In the genomic region with DNA sequence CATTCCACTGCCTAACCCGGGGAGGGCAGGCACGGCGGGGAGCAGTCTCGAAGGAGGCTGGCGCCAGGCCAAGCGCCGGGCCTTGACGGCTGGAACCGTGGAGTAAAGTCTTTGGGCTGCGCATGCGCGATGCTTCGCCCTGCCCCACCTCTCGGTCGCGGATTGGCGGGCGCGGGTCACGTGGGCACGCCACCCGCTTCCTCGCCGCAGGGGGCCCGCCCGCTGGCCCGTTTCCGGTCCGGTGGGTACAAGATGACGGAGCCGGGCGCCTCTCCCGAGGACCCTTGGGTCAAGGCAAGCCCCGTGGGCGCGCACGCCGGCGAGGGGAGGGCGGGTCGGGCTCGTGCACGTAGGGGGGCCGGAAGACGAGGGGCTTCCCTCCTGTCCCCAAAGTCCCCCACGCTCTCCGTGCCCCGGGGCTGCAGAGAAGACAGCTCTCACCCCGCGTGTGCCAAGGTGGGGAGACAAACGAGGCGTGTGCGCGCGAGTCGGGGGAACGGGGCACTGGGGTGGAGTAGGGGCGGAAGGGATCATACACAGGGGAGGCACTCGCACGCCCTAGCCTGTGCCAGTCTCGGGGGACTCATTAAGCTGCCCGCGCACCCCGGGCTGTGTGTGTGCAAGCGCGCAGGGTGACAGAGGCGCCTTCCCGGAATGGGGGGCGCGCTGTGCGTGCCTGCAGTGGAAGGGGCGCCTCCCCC, we compare ENCODE assay signal across 8 cellular contexts. TPM values are rescaled to one million over a fixed set of nuclear protein-coding genes. Genes with fewer than 3 reads are reported as not detected.
A peak's percentile ranks its signal among the peaks of the same experiment; 100 is the strongest.
DNase-seq lines count a peak whose midpoint lies in the region; ATAC-seq, FAIRE-seq and TF ChIP-seq lines count a peak whose summit lies in the region.

A gene with protein sequence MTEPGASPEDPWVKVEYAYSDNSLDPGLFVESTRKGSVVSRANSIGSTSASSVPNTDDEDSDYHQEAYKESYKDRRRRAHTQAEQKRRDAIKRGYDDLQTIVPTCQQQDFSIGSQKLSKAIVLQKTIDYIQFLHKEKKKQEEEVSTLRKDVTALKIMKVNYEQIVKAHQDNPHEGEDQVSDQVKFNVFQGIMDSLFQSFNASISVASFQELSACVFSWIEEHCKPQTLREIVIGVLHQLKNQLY (plus strand): TSS at position 228 of the 701 bp plus-strand sequence. CDS start 25 bp downstream, at position 253.

- FAIRE-seq in GM19239 (lab: Jason Lieb, UNC), result peak; percentile 80

- peak; percentile 83 for ATAC-seq in memory B cell (ENCODE audit: low read depth)

- peaks cover 48% of the 10 kb centered on the region for H3K36me3 ChIP-seq in effector memory CD4-positive, alpha-beta T cell (ENCODE audit: control insufficient read depth, insufficient read depth, low read length)

- peak within 1 kb of the TSS; percentile 72 for H3K27ac ChIP-seq in effector memory CD4-positive, alpha-beta T cell (ENCODE audit: insufficient read depth, low read length, poor library complexity, severe bottlenecking)

- DNase-seq in AG09309 (ENCODE audit: low read depth), result peak; percentile 39
- DNase-seq in GM19239 (ENCODE audit: insufficient read length, low spot score), result peak; percentile 98
- DNase-seq in HT1080 (ENCODE audit: low read depth), result peak; percentile 84
- DNase-seq in NK-92 treated with Interleukin-12 subunit alpha and Interleukin-12 subunit beta, amount 100 ng/mL, for 24 hours (lab: John Stamatoyannopoulos, UW), result peak; percentile 92
- peak; percentile 84 to 90 (median 89) for DNase-seq in effector memory CD4-positive, alpha-beta T cell
- peak; percentile 85 to 86 for DNase-seq in memory B cell (ENCODE audit: low spot score in 2 of 2)
- peak; percentile 84 to 93 (median 87) for DNase-seq in stimulated activated CD4-positive, alpha-beta T cell treated with anti-CD3 and anti-CD28 coated beads, TNF-alpha, amount 100 ng/mL, for 48 hours (ENCODE audit: low read depth in 3 of 3)

- POLR2A ChIA-PET in activated CD8-positive, alpha-beta memory T cell treated with anti-CD3 and anti-CD28 coated beads for 36 hours (lab: Charles Lee), result interaction anchor here (0.7 to 2.5 kb wide), 5 partner anchors 10 to 42 kb away, joined by 3 to 18 read pairs (median 5); a partner anchor contains a TSS

- H3K9me3 Mint-ChIP-seq in memory B cell, result no peaks in the 10 kb centered on the region

- peak within 1 kb of the TSS; percentile 89 for H3K27ac Mint-ChIP-seq in memory B cell

- H3K27me3 Mint-ChIP-seq in memory B cell, result no peaks in the 10 kb centered on the region

- peaks cover 27% of the 10 kb centered on the region for H3K4me1 Mint-ChIP-seq in memory B cell

- peaks cover 26% of the 10 kb centered on the region for H3K4me1 ChIP-seq in effector memory CD4-positive, alpha-beta T cell (ENCODE audit: control insufficient read depth, insufficient read depth, low read length, poor library complexity, severe bottlenecking)

- H3K36me3 Mint-ChIP-seq in memory B cell, result peaks cover 9% of the 10 kb centered on the region

- no peaks in the 10 kb centered on the region for H3K9me3 ChIP-seq in effector memory CD4-positive, alpha-beta T cell (ENCODE audit: control insufficient read depth, low read length)

- no peaks in the 10 kb centered on the region for H3K27me3 ChIP-seq in effector memory CD4-positive, alpha-beta T cell (replicated peaks; ENCODE audit: control insufficient read depth, insufficient read depth, low read length, poor library complexity, severe bottlenecking)

- H3K4me3 Mint-ChIP-seq in memory B cell, result peak within 1 kb of the TSS; percentile 95

- TF ChIP-seq CTCF in AG09309 (IDR thresholded peaks at IDR 0.05; ENCODE audit: control insufficient read depth, insufficient read depth, low read depth, low read length, missing control alignments), result no peak

- H3K4me3 ChIP-seq in AG09309 (ENCODE audit: control insufficient read depth, low read depth, low read length), result peak within 1 kb of the TSS; percentile 96
- H3K4me3 ChIP-seq in effector memory CD4-positive, alpha-beta T cell (ENCODE audit: insufficient read depth, low read depth, low read length, poor library complexity, severe bottlenecking), result peak within 1 kb of the TSS; percentile 75

- CTCF ChIA-PET in activated CD8-positive, alpha-beta memory T cell treated with anti-CD3 and anti-CD28 coated beads for 36 hours (lab: Charles Lee), result interaction anchor here (0.8 to 2.8 kb wide), 4 partner anchors 11 to 112 kb away, joined by 3 to 21 read pairs (median 3); a partner anchor contains a TSS

RNA-seq across cellular contexts. Expression of the gene that starts here (rescaled TPM):
- 29.3 and 37.8 TPM in 2 replicates for total RNA-seq in HT1080 (2014; rRNA removed; shearing (Covaris generic))
- polyA plus RNA-seq in HT1080 (2015; cell fraction: cytosol; rRNA removed), result 46.7 and 51.8 TPM in 2 replicates
- polyA plus RNA-seq in HT1080 (2015; cell fraction: nucleus; rRNA removed), result 74.6 and 76.0 TPM in 2 replicates
- 10 to 100 TPM; 59.9 to 66.2 TPM for total RNA-seq in activated CD8-positive, alpha-beta memory T cell treated with anti-CD3 and anti-CD28 coated beads for 36 hours

Comparison
In these comparisons a context has a peak if more than half of its experiments do, and no peak if none do; other contexts are left out.
1. Peak in every context shown above with its lines: DNase-seq, ATAC-seq, H3K4me3 ChIP-seq and H3K27ac ChIP-seq.
2. DNase-seq: peak in every context shown above with its lines; median percentile 98 in GM19239; 92 in NK-92 treated with Interleukin-12 subunit alpha and Interleukin-12 subunit beta, amount 100 ng/mL, for 24 hours; 89 in effector memory CD4-positive, alpha-beta T cell; 87 in stimulated activated CD4-positive, alpha-beta T cell treated with anti-CD3 and anti-CD28 coated beads, TNF-alpha, amount 100 ng/mL, for 48 hours; 86 in memory B cell; 84 in HT1080; 39 in AG09309.